8 cellular contexts compared by ENCODE assay signal in genomic region chr17:20908373-20909273, GRCh38.
DNase-seq lines count a peak whose midpoint lies in the region; ATAC-seq and TF ChIP-seq lines count a peak whose summit lies in the region.

No MANE protein-coding gene starts in this region.

- peak overlapping the region in 1 of 2 donors; percentile 68 for H3K27ac Mint-ChIP-seq in natural killer cell treated with Interleukin-12 subunit alpha and Interleukin-12 subunit beta and Interleukin-15 and Interleukin-18, amount 100 ng/mL, for 72 hours

- H3K4me1 ChIP-seq in BLaER1 treated with 17β-estradiol and CSF1 and Interleukin-3, amounts not matched to agents 10 nM and 100 nM: peaks cover 0 to 13% (median 5%) of the 10 kb centered on the region in 10 experiments; a peak in 12 of 20 replicates

- H4K20me1 ChIP-seq in BLaER1 treated with 17β-estradiol and CSF1 and Interleukin-3, amounts not matched to agents 10 nM and 100 nM: no peaks in the 10 kb centered on the region

- peak overlapping the region; percentile 34 to 64 (median 50) for H3K4me3 ChIP-seq in BLaER1 treated with 17β-estradiol and CSF1 and Interleukin-3, amounts not matched to agents 10 nM and 100 nM
- H3K4me3 ChIP-seq in fibroblast of the aortic adventitia (ENCODE audit: low read depth, low read length): peak overlapping the region; percentile 67

- no peaks in the 10 kb centered on the region for H3K9me3 Mint-ChIP-seq in natural killer cell treated with Interleukin-12 subunit alpha and Interleukin-12 subunit beta and Interleukin-15 and Interleukin-18, amount 100 ng/mL, for 72 hours

- peaks cover 3 to 4% of the 10 kb centered on the region in 2 donors for H3K4me1 Mint-ChIP-seq in natural killer cell treated with Interleukin-12 subunit alpha and Interleukin-12 subunit beta and Interleukin-15 and Interleukin-18, amount 100 ng/mL, for 72 hours (ENCODE audit: low read depth in 2 of 2)

- H3K27me3 Mint-ChIP-seq in natural killer cell treated with Interleukin-12 subunit alpha and Interleukin-12 subunit beta and Interleukin-15 and Interleukin-18, amount 100 ng/mL, for 72 hours: peaks cover 3 to 13% of the 10 kb centered on the region in 2 donors

- H3K36me3 Mint-ChIP-seq in natural killer cell treated with Interleukin-12 subunit alpha and Interleukin-12 subunit beta and Interleukin-15 and Interleukin-18, amount 100 ng/mL, for 72 hours: no peaks in the 10 kb centered on the region

- peak; percentile 87 for ATAC-seq in GM19397 (IDR thresholded peaks at IDR 0.05; ENCODE audit: unreplicated experiment)
- peak; percentile 100 for ATAC-seq in natural killer cell treated with Interleukin-12 subunit alpha and Interleukin-12 subunit beta and Interleukin-15 and Interleukin-18, amount 100 ng/mL, for 72 hours

- peak; percentile 75 for DNase-seq in HK-2 (ENCODE audit: unreplicated experiment)
- peak; percentile 91 for DNase-seq in RKO (ENCODE audit: low spot score)
- DNase-seq in activated gamma-delta T cell (lab: John Stamatoyannopoulos, UW): peak; percentile 60
- peak; percentile 69 for DNase-seq in fibroblast of the aortic adventitia (ENCODE audit: low read depth)
- DNase-seq in natural killer cell treated with Interleukin-12 subunit alpha and Interleukin-12 subunit beta and Interleukin-15 and Interleukin-18, amount 100 ng/mL, for 72 hours (ENCODE audit: low spot score): peak; percentile 89
- DNase-seq in stimulated activated naive CD4-positive, alpha-beta T cell (lab: John Stamatoyannopoulos, UW): peak; percentile 30 to 78 (median 69)

- peak; percentile 79 for TF ChIP-seq CTCF in fibroblast of the aortic adventitia (IDR thresholded peaks at IDR 0.05; ENCODE audit: insufficient read depth, low read length)

- H3K9ac ChIP-seq in BLaER1 treated with 17β-estradiol and CSF1 and Interleukin-3, amounts not matched to agents 10 nM and 100 nM: peak overlapping the region; percentile 22 to 71 (median 64); a peak in 21 of 22 replicates

- H3K4me3 Mint-ChIP-seq in natural killer cell treated with Interleukin-12 subunit alpha and Interleukin-12 subunit beta and Interleukin-15 and Interleukin-18, amount 100 ng/mL, for 72 hours: peak overlapping the region; percentile 69

- no peaks in the 10 kb centered on the region for H3K36me3 ChIP-seq in BLaER1 treated with 17β-estradiol and CSF1 and Interleukin-3, amounts not matched to agents 10 nM and 100 nM

- peaks cover 0 to 8% (median 0%) of the 10 kb centered on the region in 11 experiments; a peak in 2 of 22 replicates for H3K27me3 ChIP-seq in BLaER1 treated with 17β-estradiol and CSF1 and Interleukin-3, amounts not matched to agents 10 nM and 100 nM

- no peaks in the 10 kb centered on the region for H3K9me3 ChIP-seq in BLaER1 treated with 17β-estradiol and CSF1 and Interleukin-3, amounts not matched to agents 10 nM and 100 nM (replicated peaks in 1 of 11)

- H3K27ac ChIP-seq in BLaER1 treated with 17β-estradiol and CSF1 and Interleukin-3, amounts not matched to agents 10 nM and 100 nM: peak overlapping the region in 10 of 11 experiments; percentile 21 to 56 (median 38); a peak in 12 of 22 replicates

- H3K4me2 ChIP-seq in BLaER1 treated with 17β-estradiol and CSF1 and Interleukin-3, amounts not matched to agents 10 nM and 100 nM: peak overlapping the region; percentile 55 to 78 (median 68)

Comparison
In these comparisons a context has a peak if more than half of its experiments do, and no peak if none do; other contexts are left out.
1. Peak in every context shown above with its lines: DNase-seq, ATAC-seq, H3K4me3 ChIP-seq and H3K27ac ChIP-seq.